Comparison of ENCODE assay signal across 9 cellular contexts in genomic region chr4:1337376-1337831, GRCh38. TPM values are rescaled to one million over a fixed set of nuclear protein-coding genes. Genes with fewer than 3 reads are reported as not detected.
DNase-seq lines count a peak whose midpoint lies in the region; ATAC-seq and TF ChIP-seq lines count a peak whose summit lies in the region.
"Had no signal": no experiment of that assay in that cellular context is flagged by ENCODE, and none has a peak within 500 bp of the region (broad histone marks: within the 10 kb centered on the region; RNA-seq: fewer than 3 reads in every experiment).

No MANE protein-coding gene starts in this region.

- intact Hi-C loops in Calu3 (cut with micrococcal nuclease; ENCODE audit: unreplicated experiment) = no loop called here
- intact Hi-C loops in activated CD4-positive, alpha-beta T cell treated with anti-CD3 and anti-CD28 coated beads for 36 hours (cut with DNase I, micrococcal nuclease) = loop anchor here in 1 of 2 experiments (2.0 kb wide), 1 partner anchor 47 kb away; no protein-coding TSS in a partner anchor

- DNase-seq in Calu3 (peak; percentile 71), endothelial cell (ENCODE audit: low spot score) (no peak)
- peak; percentile 89 for DNase-seq in activated CD4-positive, alpha-beta T cell treated with anti-CD3 and anti-CD28 coated beads for 36 hours
- peak; percentile 67 to 71 for DNase-seq in stimulated activated CD4-positive, alpha-beta T cell treated with anti-CD3 and anti-CD28 coated beads, Interleukin-2, amount 100 ng/mL, for 24 hours
- DNase-seq: NCI-H526 had no signal

- H3K9me3 Mint-ChIP-seq in Calu3 (ENCODE audit: low read depth, unreplicated experiment) (no peaks in the 10 kb centered on the region), endothelial cell (ENCODE audit: unreplicated experiment) (no peaks in the 10 kb centered on the region)
- H3K9me3 Mint-ChIP-seq in activated CD4-positive, alpha-beta T cell treated with anti-CD3 and anti-CD28 coated beads for 36 hours (ENCODE audit: low read depth) = peaks cover 7% of the 10 kb centered on the region

- H3K27me3 Mint-ChIP-seq in Calu3 (ENCODE audit: unreplicated experiment) (no peaks in the 10 kb centered on the region), endothelial cell (ENCODE audit: unreplicated experiment) (peaks cover 15% of the 10 kb centered on the region)
- H3K27me3 Mint-ChIP-seq in activated CD4-positive, alpha-beta T cell treated with anti-CD3 and anti-CD28 coated beads for 36 hours = no peaks in the 10 kb centered on the region

- TF ChIP-seq CTCF in Calu3 (IDR thresholded peaks at IDR 0.05; ENCODE audit: unreplicated experiment) (no peak), endothelial cell (IDR thresholded peaks at IDR 0.05; ENCODE audit: unreplicated experiment) (no peak)

- no TSS peak for BruUV-seq in Calu3 (replicated peaks; lab: Mats Ljungman, UMichigan)

- H3K4me3 Mint-ChIP-seq in Calu3 (ENCODE audit: low read depth, unreplicated experiment) = peak overlapping the region; percentile 54
- no peak overlapping the region for H3K4me3 Mint-ChIP-seq in activated CD4-positive, alpha-beta T cell treated with anti-CD3 and anti-CD28 coated beads for 36 hours
- H3K4me3 Mint-ChIP-seq in endothelial cell (ENCODE audit: unreplicated experiment) = peak overlapping the region; percentile 84

- POLR2A ChIA-PET in activated CD4-positive, alpha-beta T cell treated with anti-CD3 and anti-CD28 coated beads for 36 hours (lab: Charles Lee) = no interaction called here

- ATAC-seq in activated CD4-positive, alpha-beta T cell treated with anti-CD3 and anti-CD28 coated beads for 36 hours = peak; percentile 92
- ATAC-seq in HG02571 (IDR thresholded peaks at IDR 0.05; ENCODE audit: unreplicated experiment) (no peak), HG03097 (IDR thresholded peaks at IDR 0.05; ENCODE audit: low FRiP score, unreplicated experiment) (no peak), HG03439 (IDR thresholded peaks at IDR 0.05; ENCODE audit: unreplicated experiment) (no peak), HG03095 (IDR thresholded peaks at IDR 0.05; ENCODE audit: unreplicated experiment) (no peak)

- CTCF ChIA-PET in Calu3 (lab: Charles Lee) = no interaction called here
- CTCF ChIA-PET in activated CD4-positive, alpha-beta T cell treated with anti-CD3 and anti-CD28 coated beads for 36 hours (lab: Charles Lee) = no interaction called here

- peaks cover 15% of the 10 kb centered on the region for H3K4me1 Mint-ChIP-seq in Calu3 (ENCODE audit: low read depth, unreplicated experiment)
- H3K4me1 Mint-ChIP-seq in activated CD4-positive, alpha-beta T cell treated with anti-CD3 and anti-CD28 coated beads for 36 hours = peaks cover 41% of the 10 kb centered on the region
- H3K4me1 Mint-ChIP-seq in endothelial cell (ENCODE audit: unreplicated experiment) = peaks cover 7% of the 10 kb centered on the region

- H3K27ac Mint-ChIP-seq in Calu3 (ENCODE audit: unreplicated experiment) = peak overlapping the region; percentile 94
- peak overlapping the region; percentile 78 for H3K27ac Mint-ChIP-seq in activated CD4-positive, alpha-beta T cell treated with anti-CD3 and anti-CD28 coated beads for 36 hours
- H3K27ac Mint-ChIP-seq in endothelial cell (ENCODE audit: unreplicated experiment) = no peak overlapping the region

- H3K36me3 Mint-ChIP-seq in Calu3 (ENCODE audit: insufficient read depth, unreplicated experiment) (peaks cover 57% of the 10 kb centered on the region), endothelial cell (ENCODE audit: low read depth, unreplicated experiment) (peaks cover 42% of the 10 kb centered on the region)
- H3K36me3 Mint-ChIP-seq in activated CD4-positive, alpha-beta T cell treated with anti-CD3 and anti-CD28 coated beads for 36 hours (ENCODE audit: low read depth) = peaks cover 65% of the 10 kb centered on the region

RNA-seq across cellular contexts. Expression of gene UVSSA, which starts 9.6 kb away (rescaled TPM):
- total RNA-seq in Calu3 (2022) (19.9 and 22.6 TPM in 2 replicates), endothelial cell (ENCODE audit: unreplicated experiment) (22.1 TPM)
- 10 to 100 TPM; 14.8 to 18.1 TPM for total RNA-seq in activated CD4-positive, alpha-beta T cell treated with anti-CD3 and anti-CD28 coated beads for 36 hours

RNA-seq across cellular contexts. Expression of gene MAEA, which starts 47.7 kb away (rescaled TPM):
- total RNA-seq in Calu3 (2022) (59.0 and 59.6 TPM in 2 replicates), endothelial cell (ENCODE audit: unreplicated experiment) (68.2 TPM)
- 10 to 100 TPM; 38.9 to 40.4 TPM for total RNA-seq in activated CD4-positive, alpha-beta T cell treated with anti-CD3 and anti-CD28 coated beads for 36 hours
